1 cellular context compared by ENCODE assay signal in genomic region chr20:36050436-36051317, GRCh38.
A peak's percentile ranks its signal among the peaks of the same experiment; 100 is the strongest.
TF ChIP-seq lines count a peak whose summit lies in the region.

No MANE protein-coding gene starts in this region.

TF ChIP-seq in K562, 482 proteins besides CTCF, POLR2A, EP300 and RAD21 (continued from another document and continues in another):
- TF ChIP-seq CREB5 (CRISPR knock-in tag; IDR thresholded peaks at IDR 0.05), result no peak
- TF ChIP-seq EGR1 (conservative IDR thresholded peaks at IDR 0.05), result peak; percentile 52; the same call in 1 of the 2 replicates
- TF ChIP-seq POLR2G (IDR thresholded peaks at IDR 0.05; ENCODE audit: low read depth, low read length), result peak; percentile 98
- peak; percentile 29 to 47; a peak in 2 of 4 replicates for TF ChIP-seq SIX5 (IDR thresholded peaks at IDR 0.05; ENCODE audit: borderline replicate concordance in 1 of 2, insufficient read depth in 1 of 2, low read depth in 1 of 2, low read length in 2 of 2)
- no peak for TF ChIP-seq MCM7 (IDR thresholded peaks at IDR 0.05)
- TF ChIP-seq ZNF518B (CRISPR knock-in tag; IDR thresholded peaks at IDR 0.05), result no peak
- TF ChIP-seq RBM17 (IDR thresholded peaks at IDR 0.05; ENCODE audit: borderline replicate concordance, low read depth, low read length), result no peak
- no peak for TF ChIP-seq XRCC4 (IDR thresholded peaks at IDR 0.05; ENCODE audit: extremely low read depth, insufficient read depth, insufficient read length)
- TF ChIP-seq ZSCAN29 (IDR thresholded peaks at IDR 0.05), result no peak
- no peak for TF ChIP-seq CREBBP (IDR thresholded peaks at IDR 0.05; ENCODE audit: low read depth, low read length)
- no peak for TF ChIP-seq ZBED1 (IDR thresholded peaks at IDR 0.05)
- no peak; the same call in 1 of the 2 replicates for TF ChIP-seq GMEB1 (CRISPR knock-in tag; IDR thresholded peaks at IDR 0.05)
- peak; percentile 92 for TF ChIP-seq ETV5 (CRISPR knock-in tag; IDR thresholded peaks at IDR 0.05; ENCODE audit: low read depth)
- no peak for TF ChIP-seq BCL6 (CRISPR knock-in tag; IDR thresholded peaks at IDR 0.05)
- TF ChIP-seq ATF2 (CRISPR knock-in tag; IDR thresholded peaks at IDR 0.05), result no peak
- TF ChIP-seq ETV6 (IDR thresholded peaks at IDR 0.05; ENCODE audit: borderline replicate concordance in 1 of 2, low read depth in 2 of 2, low read length in 1 of 2), result no peak
- TF ChIP-seq ETV6 (CRISPR knock-in tag; IDR thresholded peaks at IDR 0.05; ENCODE audit: borderline replicate concordance), result no peak
- no peak for TF ChIP-seq MCM2 (IDR thresholded peaks at IDR 0.05; ENCODE audit: low read depth)
- TF ChIP-seq ZNF407 (IDR thresholded peaks at IDR 0.05; ENCODE audit: low read depth), result no peak
- TF ChIP-seq SMARCA4 (IDR thresholded peaks at IDR 0.05), result no peak
- TF ChIP-seq ZKSCAN3 (CRISPR knock-in tag; IDR thresholded peaks at IDR 0.05), result no peak
- TF ChIP-seq ZNF23 (CRISPR knock-in tag; IDR thresholded peaks at IDR 0.05), result no peak
- 0 out of 2 replicates have a peak, but pooled peaks have one; percentile 16 for TF ChIP-seq GATA2 (CRISPR knock-in tag; IDR thresholded peaks at IDR 0.05)
- no peak for TF ChIP-seq CCNT2 (IDR thresholded peaks at IDR 0.05; ENCODE audit: borderline replicate concordance, extremely low read depth, insufficient read length, low read depth, low read length)
- no peak for TF ChIP-seq BMI1 (IDR thresholded peaks at IDR 0.05; ENCODE audit: low read length)
- peak; percentile 41; the same call in 1 of the 2 replicates for TF ChIP-seq ZNF395 (CRISPR knock-in tag; IDR thresholded peaks at IDR 0.05)
- peak; percentile 68 to 93 for TF ChIP-seq MAZ (CRISPR knock-in tag; conservative IDR thresholded peaks at IDR 0.05 in 1 of 2, IDR thresholded peaks at IDR 0.05 in 1 of 2)
- 0 out of 2 replicates have a peak, but pooled peaks have one; percentile 3 for TF ChIP-seq HEY1 (CRISPR knock-in tag; IDR thresholded peaks at IDR 0.05; ENCODE audit: borderline replicate concordance)
- no peak for TF ChIP-seq HMG20A (CRISPR knock-in tag; conservative IDR thresholded peaks at IDR 0.05)
- TF ChIP-seq ZBTB12 (CRISPR knock-in tag; IDR thresholded peaks at IDR 0.05), result no peak
- peak; percentile 86 for TF ChIP-seq RBM22 (IDR thresholded peaks at IDR 0.05; ENCODE audit: low read depth, low read length, poor library complexity, severe bottlenecking)
- TF ChIP-seq HSF4 (CRISPR knock-in tag; IDR thresholded peaks at IDR 0.05; ENCODE audit: borderline replicate concordance), result no peak
- no peak for TF ChIP-seq PPARD (CRISPR knock-in tag; IDR thresholded peaks at IDR 0.05)
- peak; percentile 57 for TF ChIP-seq FOSL1 (tag; conservative IDR thresholded peaks at IDR 0.05)
- no peak for TF ChIP-seq SMARCE1 (IDR thresholded peaks at IDR 0.05)
- no peak for TF ChIP-seq CEBPG (CRISPR knock-in tag; IDR thresholded peaks at IDR 0.05)
- no peak for TF ChIP-seq CEBPG (tag; conservative IDR thresholded peaks at IDR 0.05 in 1 of 2, IDR thresholded peaks at IDR 0.05 in 1 of 2)
- no peak for TF ChIP-seq ELK1 (CRISPR knock-in tag; IDR thresholded peaks at IDR 0.05)
- TF ChIP-seq ZNF146 (CRISPR knock-in tag; IDR thresholded peaks at IDR 0.05; ENCODE audit: unreplicated experiment), result no peak
- no peak; the same call in 1 of the 2 replicates for TF ChIP-seq ZNF224 (CRISPR knock-in tag; IDR thresholded peaks at IDR 0.05)
- no peak for TF ChIP-seq MTF1 (CRISPR knock-in tag; IDR thresholded peaks at IDR 0.05; ENCODE audit: borderline replicate concordance)
- TF ChIP-seq LARP7 (IDR thresholded peaks at IDR 0.05), result no peak
- no peak for TF ChIP-seq MEF2A (IDR thresholded peaks at IDR 0.05; ENCODE audit: control insufficient read depth, low read depth, low read length)
- TF ChIP-seq ZNF766 (CRISPR knock-in tag; conservative IDR thresholded peaks at IDR 0.05), result peak; percentile 62; the same call in 1 of the 2 replicates
- TF ChIP-seq GATAD2B (IDR thresholded peaks at IDR 0.05; ENCODE audit: borderline replicate concordance), result peak; percentile 80; the same call in 1 of the 2 replicates
- TF ChIP-seq ZNF695 (CRISPR knock-in tag; IDR thresholded peaks at IDR 0.05), result no peak
